In the genomic region with DNA sequence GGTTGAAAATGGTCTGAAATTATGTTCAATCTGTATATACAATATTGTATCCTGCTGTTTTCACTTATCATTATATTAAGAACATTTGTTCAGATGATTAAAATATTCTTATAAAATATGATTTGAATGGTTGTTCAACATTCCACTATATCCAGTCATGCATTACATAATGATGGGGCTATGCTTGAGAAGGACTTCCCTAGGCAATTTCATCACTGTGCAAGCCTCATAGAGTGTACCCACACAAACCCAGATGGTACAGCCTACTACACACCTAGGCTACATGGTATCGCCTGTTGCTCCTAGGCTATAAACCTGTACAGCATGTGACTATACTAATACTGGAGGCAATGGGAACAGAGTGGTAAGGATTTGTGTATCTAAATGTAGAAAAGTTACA, we compare ENCODE assay signal across 35 cellular contexts. TPM values are rescaled to one million over a fixed set of nuclear protein-coding genes. Genes with fewer than 3 reads are reported as not detected.
DNase-seq lines count a peak whose midpoint lies in the region; ATAC-seq and TF ChIP-seq lines count a peak whose summit lies in the region.
"Had no signal": no experiment of that assay in that cellular context is flagged by ENCODE, and none has a peak within 500 bp of the region (broad histone marks: within the 10 kb centered on the region; RNA-seq: fewer than 3 reads in every experiment).

No MANE protein-coding gene starts in this region.

- no peak overlapping the region for H3K27ac ChIP-seq in SK-N-SH (ENCODE audit: low read depth in 2 of 2, low read length in 1 of 2)
- H3K27ac ChIP-seq in epithelial cell of prostate = no peak overlapping the region
- H3K27ac ChIP-seq: esophagus muscularis mucosa, ovary, PC-9, upper lobe of left lung, VCaP had no signal

- H3K9me2 ChIP-seq in SK-N-SH = no peaks in the 10 kb centered on the region

- no peaks in the 10 kb centered on the region for H3K79me2 ChIP-seq in SK-N-SH (ENCODE audit: insufficient read depth)

- POLR2A ChIA-PET in SK-N-SH (lab: Yijun Ruan, JAX) = no interaction called here

- no peak for TF ChIP-seq EP300 in SK-N-SH (IDR thresholded peaks at IDR 0.05; ENCODE audit: borderline replicate concordance in 1 of 2, low read depth in 1 of 2, low read length in 1 of 2)

- no peak overlapping the region for H3K9ac ChIP-seq in SK-N-SH

- H3F3A ChIP-seq in SK-N-SH (replicated peaks; ENCODE audit: insufficient read depth) = peaks cover 3% of the 10 kb centered on the region

- no peak overlapping the region for H3K4me2 ChIP-seq in SK-N-SH
- H3K4me2 ChIP-seq: GM23338, PC-9 had no signal

- no peaks in the 10 kb centered on the region for H3K36me3 ChIP-seq in SK-N-SH (replicated peaks in 1 of 2; ENCODE audit: control insufficient read depth in 1 of 2, insufficient read depth in 2 of 2, low read length in 1 of 2)
- H3K36me3 ChIP-seq: esophagus muscularis mucosa, ovary, upper lobe of left lung had no signal

- H3K9me3 ChIP-seq in SK-N-SH = no peaks in the 10 kb centered on the region
- H3K9me3 ChIP-seq: esophagus muscularis mucosa, ovary, upper lobe of left lung had no signal

- no peak for TF ChIP-seq RAD21 in SK-N-SH (IDR thresholded peaks at IDR 0.05; ENCODE audit: low read length)

- no peaks in the 10 kb centered on the region for H4K20me1 ChIP-seq in SK-N-SH (ENCODE audit: insufficient read depth)

- TF ChIP-seq CTCF in SK-N-SH (IDR thresholded peaks at IDR 0.05) = no peak

- no peaks in the 10 kb centered on the region; a peak in 1 of 4 replicates for H3K4me1 ChIP-seq in SK-N-SH (ENCODE audit: control insufficient read depth in 1 of 2, insufficient read depth in 2 of 2, low read depth in 1 of 2, low read length in 1 of 2)
- H3K4me1 ChIP-seq: Caco-2, esophagus muscularis mucosa, upper lobe of left lung had no signal

- ATAC-seq in HG02938 (IDR thresholded peaks at IDR 0.05; ENCODE audit: unreplicated experiment) = no peak
- ATAC-seq: activated naive CD4-positive, alpha-beta T cell treated with anti-CD3 and anti-CD28 coated beads, Interleukin-2, amount 50 U/mL, for 72 hours; GM23338; left lobe of liver; stimulated activated naive B cell treated with anti-CD40 and anti-IgM and Interleukin-4, amounts not matched to agents 10 μg/mL and 1 μg/mL and 100 μg/mL, for 72 hours had no signal

- DNase-seq in HCEC 1CT (peak; percentile 60), SK-N-SH (no peak), epithelial cell of prostate (ENCODE audit: low read depth, low spot score) (peak; percentile 26), non-pigmented ciliary epithelial cell (ENCODE audit: low read depth) (peak; percentile 19), NCI-H774 (lab: John Stamatoyannopoulos, UW) (no peak), SW480 (ENCODE audit: low spot score) (no peak)
- no peak for DNase-seq in activated CD4-positive, alpha-beta T cell treated with anti-CD3 and anti-CD28 coated beads, Interleukin-2, amount 50 U/mL, for 4 hours
- DNase-seq: activated CD4-positive, alpha-beta T cell treated with anti-CD3 and anti-CD28 coated beads for 4 hours; activated effector memory CD4-positive, alpha-beta T cell treated with Interleukin-2 at 50 U/mL for 16 hours; aorta; C1 segment of cervical spinal cord; Caco-2; central memory CD4-positive, alpha-beta T cell; dermis blood vessel endothelial cell; endodermal cell; GF-D8; hypothalamus; KG1; MM.1S; NCI-H1105 treated with DMSO at 0.1 percent for 48 hours; NCI-H1930; NCI-H524 treated with DMSO at 0.1 percent for 48 hours; ovary; SHP77 treated with DMSO at 0.1 percent for 48 hours; stimulated activated naive B cell treated with anti-CD40 and anti-IgM and Interleukin-4, amounts not matched to agents 10 μg/mL and 1 μg/mL and 100 μg/mL, for 72 hours; SW 1271; T1000; upper lobe of left lung had no signal

- H2AFZ ChIP-seq in SK-N-SH (ENCODE audit: low read depth) = no peak overlapping the region
- H2AFZ ChIP-seq: GM23338, PC-9 had no signal

- CTCF ChIA-PET in SK-N-SH (lab: Yijun Ruan, JAX) = no interaction called here

- no peaks in the 10 kb centered on the region for H3K27me3 ChIP-seq in SK-N-SH (ENCODE audit: insufficient read depth)
- H3K27me3 ChIP-seq: esophagus muscularis mucosa, ovary, upper lobe of left lung had no signal

- 100% methylated on average over 1 of the region's 1 CpG for WGBS in SK-N-SH (ENCODE audit: low lambda C conversion rate)

- H3K4me3 ChIP-seq in SK-N-SH (ENCODE audit: low read depth in 2 of 2, low read length in 1 of 2) = no peak overlapping the region
- H3K4me3 ChIP-seq: esophagus muscularis mucosa, GM23338, ovary, PC-9, upper lobe of left lung had no signal

TF ChIP-seq in SK-N-SH, 30 proteins besides CTCF, POLR2A, EP300 and RAD21:
- peak; percentile 62 for TF ChIP-seq TCF12 (IDR thresholded peaks at IDR 0.05)
- peak; percentile 33; the same call in 1 of the 2 replicates for TF ChIP-seq JUND (IDR thresholded peaks at IDR 0.05)
- TF ChIP-seq CHD2 (IDR thresholded peaks at IDR 0.05; ENCODE audit: low read length, partially characterized antibody) = no peak
- TF ChIP-seq, protein P1, sequence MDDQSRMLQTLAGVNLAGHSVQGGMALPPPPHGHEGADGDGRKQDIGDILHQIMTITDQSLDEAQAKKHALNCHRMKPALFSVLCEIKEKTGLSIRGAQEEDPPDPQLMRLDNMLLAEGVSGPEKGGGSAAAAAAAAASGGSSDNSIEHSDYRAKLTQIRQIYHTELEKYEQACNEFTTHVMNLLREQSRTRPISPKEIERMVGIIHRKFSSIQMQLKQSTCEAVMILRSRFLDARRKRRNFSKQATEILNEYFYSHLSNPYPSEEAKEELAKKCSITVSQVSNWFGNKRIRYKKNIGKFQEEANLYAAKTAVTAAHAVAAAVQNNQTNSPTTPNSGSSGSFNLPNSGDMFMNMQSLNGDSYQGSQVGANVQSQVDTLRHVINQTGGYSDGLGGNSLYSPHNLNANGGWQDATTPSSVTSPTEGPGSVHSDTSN (IDR thresholded peaks at IDR 0.05) = no peak
- TF ChIP-seq FOSL2 (IDR thresholded peaks at IDR 0.05; ENCODE audit: borderline replicate concordance, low read depth) = peak; percentile 56
- TF ChIP-seq YY1 (IDR thresholded peaks at IDR 0.05; ENCODE audit: low read depth) = no peak
- TF ChIP-seq, protein P2, sequence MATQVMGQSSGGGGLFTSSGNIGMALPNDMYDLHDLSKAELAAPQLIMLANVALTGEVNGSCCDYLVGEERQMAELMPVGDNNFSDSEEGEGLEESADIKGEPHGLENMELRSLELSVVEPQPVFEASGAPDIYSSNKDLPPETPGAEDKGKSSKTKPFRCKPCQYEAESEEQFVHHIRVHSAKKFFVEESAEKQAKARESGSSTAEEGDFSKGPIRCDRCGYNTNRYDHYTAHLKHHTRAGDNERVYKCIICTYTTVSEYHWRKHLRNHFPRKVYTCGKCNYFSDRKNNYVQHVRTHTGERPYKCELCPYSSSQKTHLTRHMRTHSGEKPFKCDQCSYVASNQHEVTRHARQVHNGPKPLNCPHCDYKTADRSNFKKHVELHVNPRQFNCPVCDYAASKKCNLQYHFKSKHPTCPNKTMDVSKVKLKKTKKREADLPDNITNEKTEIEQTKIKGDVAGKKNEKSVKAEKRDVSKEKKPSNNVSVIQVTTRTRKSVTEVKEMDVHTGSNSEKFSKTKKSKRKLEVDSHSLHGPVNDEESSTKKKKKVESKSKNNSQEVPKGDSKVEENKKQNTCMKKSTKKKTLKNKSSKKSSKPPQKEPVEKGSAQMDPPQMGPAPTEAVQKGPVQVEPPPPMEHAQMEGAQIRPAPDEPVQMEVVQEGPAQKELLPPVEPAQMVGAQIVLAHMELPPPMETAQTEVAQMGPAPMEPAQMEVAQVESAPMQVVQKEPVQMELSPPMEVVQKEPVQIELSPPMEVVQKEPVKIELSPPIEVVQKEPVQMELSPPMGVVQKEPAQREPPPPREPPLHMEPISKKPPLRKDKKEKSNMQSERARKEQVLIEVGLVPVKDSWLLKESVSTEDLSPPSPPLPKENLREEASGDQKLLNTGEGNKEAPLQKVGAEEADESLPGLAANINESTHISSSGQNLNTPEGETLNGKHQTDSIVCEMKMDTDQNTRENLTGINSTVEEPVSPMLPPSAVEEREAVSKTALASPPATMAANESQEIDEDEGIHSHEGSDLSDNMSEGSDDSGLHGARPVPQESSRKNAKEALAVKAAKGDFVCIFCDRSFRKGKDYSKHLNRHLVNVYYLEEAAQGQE (IDR thresholded peaks at IDR 0.05; ENCODE audit: low read depth, low read length) = no peak
- no peak for TF ChIP-seq TEAD4 (IDR thresholded peaks at IDR 0.05; ENCODE audit: borderline replicate concordance, insufficient read depth)
- TF ChIP-seq, protein P3, sequence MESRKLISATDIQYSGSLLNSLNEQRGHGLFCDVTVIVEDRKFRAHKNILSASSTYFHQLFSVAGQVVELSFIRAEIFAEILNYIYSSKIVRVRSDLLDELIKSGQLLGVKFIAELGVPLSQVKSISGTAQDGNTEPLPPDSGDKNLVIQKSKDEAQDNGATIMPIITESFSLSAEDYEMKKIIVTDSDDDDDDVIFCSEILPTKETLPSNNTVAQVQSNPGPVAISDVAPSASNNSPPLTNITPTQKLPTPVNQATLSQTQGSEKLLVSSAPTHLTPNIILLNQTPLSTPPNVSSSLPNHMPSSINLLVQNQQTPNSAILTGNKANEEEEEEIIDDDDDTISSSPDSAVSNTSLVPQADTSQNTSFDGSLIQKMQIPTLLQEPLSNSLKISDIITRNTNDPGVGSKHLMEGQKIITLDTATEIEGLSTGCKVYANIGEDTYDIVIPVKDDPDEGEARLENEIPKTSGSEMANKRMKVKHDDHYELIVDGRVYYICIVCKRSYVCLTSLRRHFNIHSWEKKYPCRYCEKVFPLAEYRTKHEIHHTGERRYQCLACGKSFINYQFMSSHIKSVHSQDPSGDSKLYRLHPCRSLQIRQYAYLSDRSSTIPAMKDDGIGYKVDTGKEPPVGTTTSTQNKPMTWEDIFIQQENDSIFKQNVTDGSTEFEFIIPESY (IDR thresholded peaks at IDR 0.05; ENCODE audit: borderline replicate concordance, low read depth) = no peak

RNA-seq across cellular contexts. Expression of a gene that starts 30.5 kb away (rescaled TPM):
- 2.5 and 2.7 TPM in 2 replicates for polyA plus RNA-seq in SK-N-SH (2012; rRNA removed)
- 2.3 and 3.0 TPM in 2 replicates for polyA plus RNA-seq in SK-N-SH (2012; cell fraction: cytosol; rRNA removed)
- polyA plus RNA-seq in SK-N-SH (2012; cell fraction: nucleus; rRNA removed) = 1.4 and 2.2 TPM in 2 replicates
- polyA plus RNA-seq: aorta had no signal

Comparison
In these comparisons a context has a peak if more than half of its experiments do, and no peak if none do; other contexts are left out.
1. DNase-seq: peak in HCEC 1CT (single experiment), epithelial cell of prostate (single experiment) and non-pigmented ciliary epithelial cell (single experiment); none in SK-N-SH (single experiment), activated CD4-positive, alpha-beta T cell treated with anti-CD3 and anti-CD28 coated beads, Interleukin-2, amount 50 U/mL, for 4 hours (0 of 2), NCI-H774 (single experiment) and SW480 (single experiment).